34 cellular contexts compared by ENCODE assay signal in the genomic region with DNA sequence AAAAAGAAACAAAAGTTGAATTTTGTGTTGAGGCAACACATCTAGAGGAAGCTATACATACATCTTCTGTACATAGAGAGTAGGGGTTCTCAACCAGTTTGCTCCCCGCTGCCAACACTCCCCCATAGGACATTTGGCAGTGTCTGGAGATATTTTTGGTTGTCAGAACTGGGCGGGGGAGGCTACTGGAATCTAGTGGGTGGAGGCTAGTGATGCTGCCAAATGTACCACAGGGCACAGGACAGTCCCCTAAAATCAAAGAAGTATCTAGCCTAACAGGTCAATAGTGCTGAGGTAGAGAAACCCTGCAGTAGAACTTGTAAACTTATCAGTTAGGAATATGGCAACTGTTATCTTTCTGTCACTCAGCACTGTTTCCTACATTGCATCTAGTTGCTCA. TPM values are rescaled to one million over a fixed set of nuclear protein-coding genes. Genes with fewer than 3 reads are reported as not detected.
"Had no signal": no experiment of that assay in that cellular context is flagged by ENCODE, and none has a peak within 500 bp of the region (broad histone marks: within the 10 kb centered on the region; RNA-seq: fewer than 3 reads in every experiment).

No MANE protein-coding gene starts in this region.

- DNase-seq: activated B cell treated with CpG ODN at 0.5 μM for 24 hours; activated CD4-positive, alpha-beta memory T cell treated with anti-CD3 and anti-CD28 coated beads, Interleukin-2, amount 10 ng/mL, durations not matched to agents 7 days and 5 days; activated CD4-positive, alpha-beta T cell treated with anti-CD3 and anti-CD28 coated beads for 1 hour; activated CD4-positive, alpha-beta T cell treated with anti-CD3 and anti-CD28 coated beads for 48 hours; activated CD8-positive, alpha-beta memory T cell treated with anti-CD3 and anti-CD28 coated beads for 24 hours; activated CD8-positive, alpha-beta memory T cell treated with anti-CD3 and anti-CD28 coated beads, Interleukin-2, amount 10 ng/mL, durations not matched to agents 7 days and 5 days; activated effector memory CD4-positive, alpha-beta T cell treated with anti-CD3 and anti-CD28 coated beads, Interleukin-2, amount 50 U/mL, for 16 hours; activated naive CD4-positive, alpha-beta T cell; activated naive CD8-positive, alpha-beta T cell treated with anti-CD3 and anti-CD28 coated beads, Interleukin-2, amount 10 ng/mL, durations not matched to agents 7 days and 5 days; activated T-cell treated with anti-CD3 and anti-CD28 coated beads, Interleukin-2, amount 50 U/mL, for 1 hour; activated T-cell treated with anti-CD3 and anti-CD28 coated beads, Interleukin-2, amount 50 U/mL, for 72 hours; amygdala; Kasumi-1; KG1; MG63; NCI-H1048; NCI-H1105 treated with DMSO at 0.1 percent for 48 hours; NCI-H1436; NCI-H1694; NCI-H1930; NCI-H2081 treated with DMSO at 0.1 percent for 48 hours; NCI-H345; NCI-H524 treated with DMSO at 0.1 percent for 48 hours; SW 1271; T-helper 1 cell; T-helper 2 cell; T-helper 9 cell had no signal

- H3K9me3 Mint-ChIP-seq: activated CD4-positive, alpha-beta memory T cell treated with anti-CD3 and anti-CD28 coated beads, Interleukin-2, amount 10 ng/mL, durations not matched to agents 7 days and 5 days; activated naive CD8-positive, alpha-beta T cell treated with anti-CD3 and anti-CD28 coated beads, Interleukin-2, amount 10 ng/mL, durations not matched to agents 7 days and 5 days had no signal

- ATAC-seq: activated CD8-positive, alpha-beta memory T cell treated with anti-CD3 and anti-CD28 coated beads, Interleukin-2, amount 10 ng/mL, durations not matched to agents 7 days and 5 days; activated T-cell treated with anti-CD3 and anti-CD28 coated beads, Interleukin-2, amount 50 U/mL, for 72 hours; activated T-helper 17 cell treated with anti-CD3 and anti-CD28 coated beads, Interleukin-2, amount 50 U/mL, for 72 hours; Panc1 had no signal

- H3K4me3 Mint-ChIP-seq: activated B cell treated with CpG ODN at 0.5 μM for 24 hours; activated CD4-positive, alpha-beta memory T cell treated with anti-CD3 and anti-CD28 coated beads, Interleukin-2, amount 10 ng/mL, durations not matched to agents 7 days and 5 days; activated CD8-positive, alpha-beta memory T cell treated with anti-CD3 and anti-CD28 coated beads, Interleukin-2, amount 10 ng/mL, durations not matched to agents 7 days and 5 days; activated naive CD4-positive, alpha-beta T cell treated with anti-CD3 and anti-CD28 coated beads, Interleukin-2, amount 50 U/mL, for 24 hours; activated naive CD8-positive, alpha-beta T cell treated with anti-CD3 and anti-CD28 coated beads, Interleukin-2, amount 10 ng/mL, durations not matched to agents 7 days and 5 days; activated T-cell treated with anti-CD3 and anti-CD28 coated beads, Interleukin-2, amount 50 U/mL, for 72 hours; activated T-helper 17 cell treated with anti-CD3 and anti-CD28 coated beads, Interleukin-2, amount 50 U/mL, for 72 hours had no signal

- H3K27me3 Mint-ChIP-seq: activated T-helper 17 cell treated with anti-CD3 and anti-CD28 coated beads, Interleukin-2, amount 50 U/mL, for 72 hours had no signal

- H3K9me3 ChIP-seq: ascending aorta, MG63 had no signal

- H3K27ac ChIP-seq: ascending aorta, cardiac muscle cell, VCaP had no signal

- H3K4me1 Mint-ChIP-seq: activated CD4-positive, alpha-beta memory T cell treated with anti-CD3 and anti-CD28 coated beads, Interleukin-2, amount 10 ng/mL, durations not matched to agents 7 days and 5 days; activated CD8-positive, alpha-beta memory T cell treated with anti-CD3 and anti-CD28 coated beads, Interleukin-2, amount 10 ng/mL, durations not matched to agents 7 days and 5 days; activated naive CD4-positive, alpha-beta T cell treated with anti-CD3 and anti-CD28 coated beads, Interleukin-2, amount 50 U/mL, for 24 hours; activated naive CD8-positive, alpha-beta T cell treated with anti-CD3 and anti-CD28 coated beads, Interleukin-2, amount 10 ng/mL, durations not matched to agents 7 days and 5 days; activated T-helper 17 cell treated with anti-CD3 and anti-CD28 coated beads, Interleukin-2, amount 50 U/mL, for 72 hours had no signal

- H3K4me3 ChIP-seq: ascending aorta, cardiac muscle cell, MG63 had no signal

- H3K27me3 ChIP-seq: ascending aorta, cardiac muscle cell, MG63 had no signal

- H3K27ac Mint-ChIP-seq: activated CD4-positive, alpha-beta memory T cell treated with anti-CD3 and anti-CD28 coated beads, Interleukin-2, amount 10 ng/mL, durations not matched to agents 7 days and 5 days; activated CD8-positive, alpha-beta memory T cell treated with anti-CD3 and anti-CD28 coated beads, Interleukin-2, amount 10 ng/mL, durations not matched to agents 7 days and 5 days; activated naive CD4-positive, alpha-beta T cell treated with anti-CD3 and anti-CD28 coated beads, Interleukin-2, amount 50 U/mL, for 24 hours; activated naive CD8-positive, alpha-beta T cell treated with anti-CD3 and anti-CD28 coated beads, Interleukin-2, amount 10 ng/mL, durations not matched to agents 7 days and 5 days; activated T-cell treated with anti-CD3 and anti-CD28 coated beads, Interleukin-2, amount 50 U/mL, for 72 hours; activated T-helper 17 cell treated with anti-CD3 and anti-CD28 coated beads, Interleukin-2, amount 50 U/mL, for 72 hours had no signal

- H3K4me1 ChIP-seq: ascending aorta had no signal

- H3K36me3 Mint-ChIP-seq: activated CD8-positive, alpha-beta memory T cell treated with anti-CD3 and anti-CD28 coated beads, Interleukin-2, amount 10 ng/mL, durations not matched to agents 7 days and 5 days; activated naive CD8-positive, alpha-beta T cell treated with anti-CD3 and anti-CD28 coated beads, Interleukin-2, amount 10 ng/mL, durations not matched to agents 7 days and 5 days had no signal

RNA-seq across cellular contexts. Expression of a gene that starts 21.3 kb away (rescaled TPM):
- total RNA-seq: RPMI7951 had no signal
